ENCODE assay signal across 8 cellular contexts in the genomic region with DNA sequence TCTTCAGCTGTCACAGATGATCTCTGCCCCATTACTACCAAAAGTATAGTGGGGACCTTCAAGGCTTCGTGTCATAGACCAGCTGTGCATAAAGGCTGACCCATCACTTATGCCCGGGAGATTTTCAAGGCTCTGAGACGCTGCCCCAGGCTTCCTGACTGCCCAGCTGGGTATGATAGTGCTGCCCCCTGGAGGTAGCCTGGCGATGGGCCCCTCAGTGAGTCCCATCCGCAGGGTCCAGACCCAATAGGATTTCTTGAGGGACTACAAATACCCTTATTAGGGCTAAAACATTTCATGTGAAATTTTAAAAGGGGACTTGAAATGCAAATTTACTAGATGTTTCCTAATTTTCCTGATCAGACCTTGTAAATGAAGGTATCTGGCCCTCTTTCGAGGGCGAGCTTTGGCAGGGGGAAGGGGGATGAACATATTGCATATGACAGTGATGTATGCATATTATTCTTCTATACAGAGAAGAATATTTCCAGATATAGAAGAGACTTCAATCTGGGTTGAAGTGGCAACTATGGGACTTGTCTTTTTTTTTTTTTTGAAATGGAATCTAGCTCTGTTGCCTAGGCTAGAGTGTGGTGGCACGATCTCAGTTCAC. TPM values are rescaled to one million over a fixed set of nuclear protein-coding genes. Genes with fewer than 3 reads are reported as not detected.
A peak's percentile ranks its signal among the peaks of the same experiment; 100 is the strongest.
DNase-seq lines count a peak whose midpoint lies in the region; ATAC-seq and TF ChIP-seq lines count a peak whose summit lies in the region.

No MANE protein-coding gene starts in this region.

- intact Hi-C loops in tibial artery (cut with DNase I; ENCODE audit: low total_unique reads) = no loop called here

- peak; percentile 71 for DNase-seq in DMS53 (lab: John Stamatoyannopoulos, UW)
- DNase-seq in MG63 = peak; percentile 32
- DNase-seq in activated CD8-positive, alpha-beta memory T cell treated with anti-CD3 and anti-CD28 coated beads for 24 hours = peak; percentile 88
- DNase-seq in fibroblast of mammary gland (ENCODE audit: low read depth) = no peak
- peak; percentile 66 to 72 for DNase-seq in stimulated activated CD4-positive, alpha-beta T cell treated with anti-CD3 and anti-CD28 coated beads, Interleukin-1b, Interleukin-23, amount 100 ng/mL, for 4 hours (ENCODE audit: low read depth in 2 of 2)
- DNase-seq in tibial artery = no peak
- no peak for DNase-seq in NCI-H345 (lab: John Stamatoyannopoulos, UW)

- TF ChIP-seq CTCF in fibroblast of mammary gland (conservative IDR thresholded peaks at IDR 0.05; ENCODE audit: control insufficient read depth, insufficient read depth, low read depth, low read length) = peak; percentile 55
- no peak for TF ChIP-seq CTCF in tibial artery (IDR thresholded peaks at IDR 0.05)

- no peaks in the 10 kb centered on the region for H3K4me1 ChIP-seq in tibial artery

- ATAC-seq in GM18520 (IDR thresholded peaks at IDR 0.05; ENCODE audit: unreplicated experiment) = no peak

- no peak overlapping the region for H3K4me3 ChIP-seq in MG63
- no peak overlapping the region for H3K4me3 ChIP-seq in fibroblast of mammary gland (ENCODE audit: control insufficient read depth, low read depth, low read length)
- H3K4me3 ChIP-seq in tibial artery = no peak overlapping the region

- H3K36me3 ChIP-seq in MG63 (no peaks in the 10 kb centered on the region), tibial artery (no peaks in the 10 kb centered on the region)

- H3K27ac ChIP-seq in tibial artery = no peak overlapping the region

- H3K27me3 ChIP-seq in MG63 (no peaks in the 10 kb centered on the region), tibial artery (no peaks in the 10 kb centered on the region)

- no peaks in the 10 kb centered on the region for H3K9me3 ChIP-seq in MG63
- H3K9me3 ChIP-seq in tibial artery = no peaks in the 10 kb centered on the region

RNA-seq across cellular contexts. Expression of a gene that starts 11.7 kb away (rescaled TPM):
- total RNA-seq in MG63 (2014; rRNA removed; shearing (Covaris generic); ENCODE audit: low replicate concordance) = 0.36 TPM in 1 of 2 replicates, not detected in the other

RNA-seq across cellular contexts. Expression of a gene that starts 12.8 kb away (rescaled TPM):
- total RNA-seq in MG63 (2014; rRNA removed; shearing (Covaris generic); ENCODE audit: low replicate concordance) = not detected in 2 replicates

RNA-seq across cellular contexts. Expression of a gene that starts 36.2 kb away (rescaled TPM):
- total RNA-seq in MG63 (2014; rRNA removed; shearing (Covaris generic); ENCODE audit: low replicate concordance) = not detected in 2 replicates

RNA-seq across cellular contexts. Expression of a gene that starts 36.8 kb away (rescaled TPM):
- total RNA-seq in MG63 (2014; rRNA removed; shearing (Covaris generic); ENCODE audit: low replicate concordance) = not detected in 2 replicates

Comparison
In these comparisons a context has a peak if more than half of its experiments do, and no peak if none do; other contexts are left out.
1. DNase-seq: peak in DMS53 (single experiment), MG63 (single experiment), activated CD8-positive, alpha-beta memory T cell treated with anti-CD3 and anti-CD28 coated beads for 24 hours (single experiment) and stimulated activated CD4-positive, alpha-beta T cell treated with anti-CD3 and anti-CD28 coated beads, Interleukin-1b, Interleukin-23, amount 100 ng/mL, for 4 hours (2 of 2); none in fibroblast of mammary gland (single experiment), tibial artery (0 of 2) and NCI-H345 (single experiment).